ENCODE assay signal across 8 cellular contexts in genomic region chr9:2857564-2858198, GRCh38. TPM values are rescaled to one million over a fixed set of nuclear protein-coding genes. Genes with fewer than 3 reads are reported as not detected.
DNase-seq lines count a peak whose midpoint lies in the region; ATAC-seq and TF ChIP-seq lines count a peak whose summit lies in the region.

No MANE protein-coding gene starts in this region.

- H3K9me3 ChIP-seq in hepatocyte (ENCODE audit: low read depth) (no peaks in the 10 kb centered on the region), skeletal muscle satellite cell (replicated peaks; ENCODE audit: low read length) (no peaks in the 10 kb centered on the region)

- no peaks in the 10 kb centered on the region for H3K9me2 ChIP-seq in hepatocyte (replicated peaks; ENCODE audit: insufficient read depth)

- in situ Hi-C loops in GM13976 (cut with MboI; ENCODE audit: low sequenced_read_pairs, unreplicated experiment) = loop anchor here (25.0 kb wide), 3 partner anchors 330 to 1505 kb away; no protein-coding TSS in a partner anchor

- H4K20me1 ChIP-seq in hepatocyte (ENCODE audit: insufficient read depth, poor library complexity, severe bottlenecking) = no peaks in the 10 kb centered on the region

- peak; percentile 91 for ATAC-seq in HG02798 (IDR thresholded peaks at IDR 0.05; ENCODE audit: poor library complexity, unreplicated experiment)

- H3K9ac ChIP-seq in skeletal muscle satellite cell (ENCODE audit: low read depth, low read length) = no peak overlapping the region

- no peak overlapping the region for H3K27ac ChIP-seq in 22Rv1
- no peak overlapping the region for H3K27ac ChIP-seq in hepatocyte

- H3K4me2 ChIP-seq in hepatocyte (no peak overlapping the region), skeletal muscle satellite cell (ENCODE audit: low read length) (peak overlapping the region; percentile 37)

- H3K4me1 ChIP-seq in hepatocyte (ENCODE audit: insufficient read depth) (no peaks in the 10 kb centered on the region), skeletal muscle satellite cell (ENCODE audit: control insufficient read depth, insufficient read depth, low read length) (no peaks in the 10 kb centered on the region)

- TF ChIP-seq CTCF in 22Rv1 (IDR thresholded peaks at IDR 0.05) = peak; percentile 84
- peak; percentile 87 for TF ChIP-seq CTCF in GM13976 (IDR thresholded peaks at IDR 0.05; ENCODE audit: borderline replicate concordance, control extremely low read depth, extremely low read depth, insufficient read depth, missing control alignments)
- TF ChIP-seq CTCF in hepatocyte (IDR thresholded peaks at IDR 0.05; ENCODE audit: poor library complexity) = peak; percentile 88

- no peaks in the 10 kb centered on the region for H3K79me2 ChIP-seq in hepatocyte

- H2AFZ ChIP-seq in hepatocyte = no peak overlapping the region

- no peaks in the 10 kb centered on the region for H3K36me3 ChIP-seq in hepatocyte (replicated peaks; ENCODE audit: insufficient read depth, low read depth)
- no peaks in the 10 kb centered on the region for H3K36me3 ChIP-seq in skeletal muscle satellite cell (ENCODE audit: insufficient read depth, low read length)

- 19% methylated on average over 8 of the region's 8 CpGs for WGBS in hepatocyte (ENCODE audit: low lambda C conversion rate, missing lambda C conversion rate)

- peak; percentile 74 for DNase-seq in GM13976 (ENCODE audit: low spot score)
- peak; percentile 59 for DNase-seq in NCI-H128 (lab: John Stamatoyannopoulos, UW; ENCODE audit: unreplicated experiment)
- DNase-seq in T follicular helper cell (ENCODE audit: low read depth) = peak; percentile 37
- peak in 53 of 58 donors; percentile 10 to 81 (median 43) for DNase-seq in anterior cingulate cortex (lab: John Stamatoyannopoulos, UW)
- DNase-seq in hepatocyte (ENCODE audit: low spot score) = peak; percentile 86

- H3K4me3 ChIP-seq in hepatocyte = no peak overlapping the region
- H3K4me3 ChIP-seq in skeletal muscle satellite cell (ENCODE audit: low read length) = no peak overlapping the region

- H3K27me3 ChIP-seq in hepatocyte (peaks cover 17% of the 10 kb centered on the region), skeletal muscle satellite cell (ENCODE audit: control insufficient read depth, insufficient read depth, low read length) (peaks cover 35% of the 10 kb centered on the region)

RNA-seq across cellular contexts. Expression of gene PUM3, which starts 13.8 kb away (rescaled TPM):
- total RNA-seq in hepatocyte = 31.3 and 38.9 TPM in 2 replicates
- polyA plus RNA-seq in hepatocyte = 32.0 and 46.8 TPM in 2 replicates
- total RNA-seq in skeletal muscle satellite cell (2012; rRNA removed) = 42.6 and 61.9 TPM in 2 replicates
